Comparison of ENCODE assay signal across 2 cellular contexts in genomic region chr5:149358818-149359217, GRCh38.
TF ChIP-seq lines count a peak whose summit lies in the region.

No MANE protein-coding gene starts in this region.

TF ChIP-seq in A549, 52 proteins besides CTCF, POLR2A, EP300 and RAD21:
- TF ChIP-seq BCL3 (IDR thresholded peaks at IDR 0.05) (no peak), CHD2 (IDR thresholded peaks at IDR 0.05; ENCODE audit: low read length, partially characterized antibody) (no peak), MAFK (IDR thresholded peaks at IDR 0.05; ENCODE audit: partially characterized antibody) (no peak), USF2 (IDR thresholded peaks at IDR 0.05) (no peak)

TF ChIP-seq in HCT116, 20 proteins besides CTCF, POLR2A, EP300 and RAD21 (continued from another document):
- TF ChIP-seq MAX (IDR thresholded peaks at IDR 0.05), result no peak
- TF ChIP-seq EZH2 (IDR thresholded peaks at IDR 0.05), result no peak
- no peak for TF ChIP-seq JUND (IDR thresholded peaks at IDR 0.05)
TF ChIP-seq in HCT116: peak in this region for 0.
